8 cellular contexts compared by ENCODE assay signal in genomic region chr18:62523631-62524442, GRCh38. TPM values are rescaled to one million over a fixed set of nuclear protein-coding genes. Genes with fewer than 3 reads are reported as not detected.
DNase-seq lines count a peak whose midpoint lies in the region; ATAC-seq and TF ChIP-seq lines count a peak whose summit lies in the region.

No MANE protein-coding gene starts in this region.

- DNase-seq in CD4-positive, alpha-beta memory T cell = peak; percentile 48 to 67 (median 55)
- DNase-seq in Peyer's patch (peak; percentile 49 to 73 (median 73)), activated gamma-delta T cell treated with Interleukin-2 at 50 U/mL for 16 hours (peak; percentile 42), foreskin fibroblast (peak; percentile 50 to 76), DMS114 treated with DMSO at 0.1 percent for 48 hours (lab: John Stamatoyannopoulos, UW; ENCODE audit: unreplicated experiment) (no peak)

- no peaks in the 10 kb centered on the region for H3K27me3 ChIP-seq in CD4-positive, alpha-beta memory T cell (ENCODE audit: insufficient read depth, low read length)
- H3K27me3 ChIP-seq in Peyer's patch = no peaks in the 10 kb centered on the region
- peaks cover 14% of the 10 kb centered on the region for H3K27me3 ChIP-seq in neuron (ENCODE audit: insufficient read depth, low read length)
- H3K27me3 ChIP-seq in thymus (ENCODE audit: control insufficient read depth, insufficient read depth) = no peaks in the 10 kb centered on the region

- H3K4me1 ChIP-seq in CD4-positive, alpha-beta memory T cell (ENCODE audit: insufficient read depth, low read length) = peaks cover 39% of the 10 kb centered on the region
- H3K4me1 ChIP-seq in Peyer's patch (peaks cover 0 to 31% (median 8%) of the 10 kb centered on the region in 4 donors), neuron (ENCODE audit: insufficient read depth, low read length) (peaks cover 28% of the 10 kb centered on the region), thymus (ENCODE audit: control insufficient read depth, insufficient read depth, low read length) (peaks cover 19% of the 10 kb centered on the region)

- TF ChIP-seq POLR2A in Peyer's patch (IDR thresholded peaks at IDR 0.05) = no peak

- H3K4me3 ChIP-seq in CD4-positive, alpha-beta memory T cell (ENCODE audit: low read length in 2 of 2) = peak overlapping the region; percentile 38 to 98
- peak overlapping the region; percentile 76 to 89 (median 85) for H3K4me3 ChIP-seq in Peyer's patch
- peak overlapping the region; percentile 68 to 79 for H3K4me3 ChIP-seq in foreskin fibroblast (ENCODE audit: low read depth in 1 of 2, low read length in 2 of 2)
- peak overlapping the region; percentile 77 for H3K4me3 ChIP-seq in neuron (ENCODE audit: low read length)
- peak overlapping the region; percentile 80 for H3K4me3 ChIP-seq in thymus (ENCODE audit: low read length)

- no peaks in the 10 kb centered on the region for H3K36me3 ChIP-seq in CD4-positive, alpha-beta memory T cell (ENCODE audit: insufficient read depth, low read length)
- H3K36me3 ChIP-seq in Peyer's patch (no peaks in the 10 kb centered on the region), neuron (ENCODE audit: insufficient read depth, low read length) (no peaks in the 10 kb centered on the region), thymus (ENCODE audit: control insufficient read depth, insufficient read depth) (no peaks in the 10 kb centered on the region)

- POLR2A ChIA-PET in CD4-positive, alpha-beta memory T cell (lab: Charles Lee; ENCODE audit: partially characterized antibody) = interaction anchor here (0.9 to 4.3 kb wide), 20 partner anchors 11 to 898 kb away, joined by 3 to 43 read pairs (median 6); partner anchors contain the start of genes PHLPP1, PIGN, RELCH and VPS4B

- CTCF ChIA-PET in CD4-positive, alpha-beta memory T cell (lab: Charles Lee; ENCODE audit: partially characterized antibody) = interaction anchor here (0.8 to 1.0 kb wide), 2 partner anchors 18 to 103 kb away, joined by 3 read pairs; no protein-coding TSS in a partner anchor

- peak overlapping the region; percentile 90 to 99 (median 96) for H3K4me3 Mint-ChIP-seq in CD4-positive, alpha-beta memory T cell

- peaks cover 26 to 54% (median 37%) of the 10 kb centered on the region in 4 donors for H3K4me1 Mint-ChIP-seq in CD4-positive, alpha-beta memory T cell

- peak overlapping the region; percentile 29 to 98 (median 95) for H3K27ac Mint-ChIP-seq in CD4-positive, alpha-beta memory T cell

- WGBS in thymus = under 1% methylated on average over 100 of the region's 100 CpGs

- H3K27me3 Mint-ChIP-seq in CD4-positive, alpha-beta memory T cell = no peaks in the 10 kb centered on the region

- peaks cover 0 to 2% (median 0%) of the 10 kb centered on the region in 8 donors for H3K9me3 Mint-ChIP-seq in CD4-positive, alpha-beta memory T cell

- H3K36me3 Mint-ChIP-seq in CD4-positive, alpha-beta memory T cell = peaks cover 0 to 21% of the 10 kb centered on the region in 2 donors

- intact Hi-C loops in CD4-positive, alpha-beta memory T cell (cut with micrococcal nuclease) = loop anchor here (1.0 to 10.0 kb wide), 5 partner anchors 191 to 843 kb away; partner anchors contain the start of genes BCL2, KDSR, PHLPP1 and TNFRSF11A

- H2AFZ ChIP-seq in neuron (ENCODE audit: low read depth, low read length) = peak overlapping the region; percentile 84

- TF ChIP-seq CTCF in Peyer's patch (IDR thresholded peaks at IDR 0.05) = no peak
- no peak for TF ChIP-seq CTCF in foreskin fibroblast (IDR thresholded peaks at IDR 0.05; ENCODE audit: low read depth, low read length)

- peak; percentile 1 for ATAC-seq in HG02798 (IDR thresholded peaks at IDR 0.05; ENCODE audit: poor library complexity, unreplicated experiment)

- peak overlapping the region; percentile 93 for H3K27ac ChIP-seq in CD4-positive, alpha-beta memory T cell (ENCODE audit: low read depth, low read length)
- H3K27ac ChIP-seq in Peyer's patch (peak overlapping the region; percentile 95 to 100 (median 96)), thymus (ENCODE audit: low read depth) (peak overlapping the region; percentile 97)

- H3K9me3 ChIP-seq in CD4-positive, alpha-beta memory T cell (ENCODE audit: control insufficient read depth in 1 of 2, low read length in 2 of 2) = no peaks in the 10 kb centered on the region
- H3K9me3 ChIP-seq in Peyer's patch (no peaks in the 10 kb centered on the region), neuron (ENCODE audit: low read length) (no peaks in the 10 kb centered on the region), thymus (ENCODE audit: control insufficient read depth) (no peaks in the 10 kb centered on the region)

RNA-seq across cellular contexts. Expression of gene ZCCHC2, which starts 1.0 kb away (rescaled TPM):
- 10 to 100 TPM; 51.7 to 52.2 TPM for total RNA-seq in CD4-positive, alpha-beta memory T cell
- polyA plus RNA-seq in CD4-positive, alpha-beta memory T cell = 1 to 10 TPM; 1.2 to 2.2 TPM
- 10 to 100 TPM; 35.6 to 54.5 (median 37.2) TPM for total RNA-seq in Peyer's patch
- 10.7 TPM for polyA plus RNA-seq in thymus
